In the genomic region with DNA sequence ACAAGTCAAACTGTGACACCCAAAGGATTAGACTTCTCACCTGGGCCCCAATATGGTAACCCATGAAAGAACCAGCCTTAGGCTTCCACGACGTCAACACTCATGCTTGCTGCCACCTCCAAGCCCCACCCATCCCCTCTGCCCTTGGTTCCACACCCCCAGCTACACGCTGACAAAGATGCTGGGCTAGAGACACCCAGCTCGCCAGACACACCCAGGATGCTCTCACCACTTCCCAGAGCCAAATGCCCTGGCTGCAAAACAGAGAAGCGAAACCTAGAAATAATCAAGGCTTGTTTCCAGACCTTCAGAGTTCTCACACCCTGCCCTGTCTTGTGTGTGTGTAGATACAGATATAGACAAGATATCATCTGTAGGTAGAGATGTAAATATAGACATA, we compare ENCODE assay signal across 11 cellular contexts. TPM values are rescaled to one million over a fixed set of nuclear protein-coding genes. Genes with fewer than 3 reads are reported as not detected.
DNase-seq lines count a peak whose midpoint lies in the region; ATAC-seq and TF ChIP-seq lines count a peak whose summit lies in the region.
"Had no signal": no experiment of that assay in that cellular context is flagged by ENCODE, and none has a peak within 500 bp of the region (broad histone marks: within the 10 kb centered on the region; RNA-seq: fewer than 3 reads in every experiment).

No MANE protein-coding gene starts in this region.

- ATAC-seq in IMR-90 (ENCODE audit: low read depth), result no peak
- peak; percentile 97 for ATAC-seq in activated CD8-positive, alpha-beta T cell treated with anti-CD3 and anti-CD28 coated beads, Interleukin-2, amount 10 ng/mL, durations not matched to agents 7 days and 5 days
- peak; percentile 20 for ATAC-seq in mucosa of descending colon
- ATAC-seq in HG03135 (IDR thresholded peaks at IDR 0.05; ENCODE audit: unreplicated experiment), result no peak

- no peaks in the 10 kb centered on the region; the same call in none of the 2 replicates for H3K4me1 ChIP-seq in IMR-90 (ENCODE audit: control insufficient read depth, insufficient read depth, low read length)
- H3K4me1 ChIP-seq in mucosa of descending colon (ENCODE audit: low read depth), result no peaks in the 10 kb centered on the region

- no peak overlapping the region for H3K56ac ChIP-seq in IMR-90 (ENCODE audit: extremely low read depth, insufficient read depth, low read length)

- H3K14ac ChIP-seq in IMR-90 (replicated peaks; ENCODE audit: low read depth, low read length), result no peak overlapping the region; the same call in 1 of the 2 replicates

- no peak overlapping the region for H3K4ac ChIP-seq in IMR-90 (ENCODE audit: low read depth, low read length)

- no TSS peak for BruUV-seq in IMR-90 (replicated peaks; lab: Mats Ljungman, UMichigan)

- no peak for TF ChIP-seq CTCF in GM12865 (IDR thresholded peaks at IDR 0.05; ENCODE audit: insufficient read depth, low read depth, low read length, missing control alignments)
- no peak for TF ChIP-seq CTCF in IMR-90 (conservative IDR thresholded peaks at IDR 0.05; ENCODE audit: low read depth, low read length)
- TF ChIP-seq CTCF in mucosa of descending colon (IDR thresholded peaks at IDR 0.05), result no peak

- H3K27me3 ChIP-seq in IMR-90 (ENCODE audit: control insufficient read depth, insufficient read depth, low read length), result no peaks in the 10 kb centered on the region

- no peaks in the 10 kb centered on the region for H3K9me1 ChIP-seq in IMR-90 (ENCODE audit: insufficient read depth, low read length)

- H3K79me1 ChIP-seq in IMR-90 (ENCODE audit: low read depth in 1 of 2, low read length in 2 of 2), result no peaks in the 10 kb centered on the region

- H3K36me3 Mint-ChIP-seq in activated CD8-positive, alpha-beta T cell treated with anti-CD3 and anti-CD28 coated beads, Interleukin-2, amount 10 ng/mL, durations not matched to agents 7 days and 5 days (ENCODE audit: low read depth), result peaks cover 8% of the 10 kb centered on the region

- no peak overlapping the region for H3K18ac ChIP-seq in IMR-90 (ENCODE audit: low read depth, low read length)

- peak overlapping the region; percentile 69; the same call in 1 of the 2 replicates for H2BK20ac ChIP-seq in IMR-90 (ENCODE audit: low read depth, low read length)

- H3K23ac ChIP-seq in IMR-90 (ENCODE audit: low read depth, low read length), result no peak overlapping the region

- H4K5ac ChIP-seq in IMR-90 (ENCODE audit: low read depth, low read length), result no peak overlapping the region

- H2BK120ac ChIP-seq in IMR-90 (ENCODE audit: low read depth, low read length), result peak overlapping the region; percentile 5

- H2AK5ac ChIP-seq in IMR-90 (ENCODE audit: low read depth, low read length), result 0 out of 2 replicates have a peak overlapping the region, but pooled peaks have one; percentile 17

- H4K91ac ChIP-seq in IMR-90 (ENCODE audit: insufficient read depth, low read depth, low read length), result no peak overlapping the region

- H3K4me3 Mint-ChIP-seq in activated CD8-positive, alpha-beta T cell treated with anti-CD3 and anti-CD28 coated beads, Interleukin-2, amount 10 ng/mL, durations not matched to agents 7 days and 5 days, result peak overlapping the region; percentile 7

- no peak for TF ChIP-seq POLR2A in IMR-90 (IDR thresholded peaks at IDR 0.05; ENCODE audit: low read depth, low read length)

- no peak overlapping the region for H2AK9ac ChIP-seq in IMR-90 (replicated peaks; ENCODE audit: low read depth, low read length, poor library complexity)

- peaks cover 5% of the 10 kb centered on the region for H3K27me3 Mint-ChIP-seq in activated CD8-positive, alpha-beta T cell treated with anti-CD3 and anti-CD28 coated beads, Interleukin-2, amount 10 ng/mL, durations not matched to agents 7 days and 5 days (ENCODE audit: low read depth)

- TF ChIP-seq RAD21 in IMR-90 (IDR thresholded peaks at IDR 0.05; ENCODE audit: low read length), result no peak

- H3K27ac ChIP-seq in IMR-90 (ENCODE audit: insufficient read depth, low read length), result no peak overlapping the region

- H3K4me3 ChIP-seq in GM12865 (ENCODE audit: low read depth, low read length) (no peak overlapping the region), IMR-90 (ENCODE audit: insufficient read depth, low read depth, low read length) (no peak overlapping the region), mucosa of descending colon (no peak overlapping the region)

- H3K9me3 Mint-ChIP-seq in activated CD8-positive, alpha-beta T cell treated with anti-CD3 and anti-CD28 coated beads, Interleukin-2, amount 10 ng/mL, durations not matched to agents 7 days and 5 days (ENCODE audit: insufficient read depth), result no peaks in the 10 kb centered on the region

- H2BK5ac ChIP-seq in IMR-90 (ENCODE audit: low read depth, low read length, poor library complexity, severe bottlenecking), result no peak overlapping the region

- no peak overlapping the region for H3K4me2 ChIP-seq in IMR-90 (ENCODE audit: low read depth, low read length)

- no peak overlapping the region for H2AFZ ChIP-seq in IMR-90 (replicated peaks; ENCODE audit: low read length, poor library complexity)

- no peak overlapping the region for H3K9ac ChIP-seq in IMR-90 (ENCODE audit: low read depth, low read length)

- no CpG with 5 or more reads among the region's 5 CpGs for WGBS in IMR-90 (ENCODE audit: extremely low coverage in 2 of 2, insufficient read length in 1 of 2), 2 experiments

- in situ Hi-C loops in IMR-90 (cut with MboI; ENCODE audit: low sequenced_read_pairs), result no loop called here

- dilution Hi-C loops in IMR-90 (cut with HindIII; ENCODE audit: low sequenced_read_pairs, unreplicated experiment), result no loop called here

- CTCF ChIA-PET in IMR-90 (lab: Yijun Ruan, JAX), result no interaction called here
- CTCF ChIA-PET in activated CD8-positive, alpha-beta T cell treated with anti-CD3 and anti-CD28 coated beads, Interleukin-2, amount 10 ng/mL, durations not matched to agents 7 days and 5 days (lab: Charles Lee), result interaction anchor here (1.2 kb wide), 1 partner anchor 112 kb away, joined by 4 read pairs; no protein-coding TSS in a partner anchor

- no peak overlapping the region for H4K8ac ChIP-seq in IMR-90 (ENCODE audit: low read depth in 2 of 2, low read length in 2 of 2)

- H3K9me3 ChIP-seq in IMR-90 (ENCODE audit: control insufficient read depth, insufficient read depth, low read length) (peaks cover 11% of the 10 kb centered on the region), mucosa of descending colon (no peaks in the 10 kb centered on the region)

- H3K36me3 ChIP-seq in IMR-90 (ENCODE audit: control insufficient read depth, insufficient read depth, low read length) (no peaks in the 10 kb centered on the region), mucosa of descending colon (ENCODE audit: low read depth) (no peaks in the 10 kb centered on the region)

- no peaks in the 10 kb centered on the region for H4K20me1 ChIP-seq in IMR-90 (ENCODE audit: insufficient read depth, low read length)

- DNase-seq in GM12865 (ENCODE audit: low read depth) (peak; percentile 61), IMR-90 (no peak), mucosa of descending colon (no peak), dermis blood vessel endothelial cell (no peak)
- peak; percentile 81 for DNase-seq in activated CD8-positive, alpha-beta T cell treated with anti-CD3 and anti-CD28 coated beads, Interleukin-2, amount 10 ng/mL, durations not matched to agents 7 days and 5 days
- no peak for DNase-seq in effector CD8-positive, alpha-beta T cell (lab: John Stamatoyannopoulos, UW)
- DNase-seq: DMS79 treated with DMSO at 0.1 percent for 48 hours; kidney glomerular epithelial cell; NCI-H446; stimulated activated CD4-positive, alpha-beta T cell treated with anti-CD3 and anti-CD28 coated beads, Interleukin-2, amount 100 ng/mL, for 48 hours had no signal

- POLR2A ChIA-PET in IMR-90 (lab: Charles Lee; ENCODE audit: unreplicated experiment), result no interaction called here
- POLR2A ChIA-PET in activated CD8-positive, alpha-beta T cell treated with anti-CD3 and anti-CD28 coated beads, Interleukin-2, amount 10 ng/mL, durations not matched to agents 7 days and 5 days (lab: Charles Lee), result no interaction called here

- H3K27ac Mint-ChIP-seq in activated CD8-positive, alpha-beta T cell treated with anti-CD3 and anti-CD28 coated beads, Interleukin-2, amount 10 ng/mL, durations not matched to agents 7 days and 5 days, result peak overlapping the region; percentile 85

- no peak overlapping the region for H2BK15ac ChIP-seq in IMR-90 (ENCODE audit: low read depth, low read length)

- intact Hi-C loops in IMR-90 (cut with micrococcal nuclease), result no loop called here
- intact Hi-C loops in mucosa of descending colon (cut with DNase I, micrococcal nuclease), result no loop called here

- H3K4me1 Mint-ChIP-seq in activated CD8-positive, alpha-beta T cell treated with anti-CD3 and anti-CD28 coated beads, Interleukin-2, amount 10 ng/mL, durations not matched to agents 7 days and 5 days (ENCODE audit: low read depth), result peaks cover 30% of the 10 kb centered on the region

TF ChIP-seq in IMR-90, 13 proteins besides CTCF, POLR2A, EP300 and RAD21 (continues in another document):
- no peak for TF ChIP-seq MXI1 (IDR thresholded peaks at IDR 0.05; ENCODE audit: borderline replicate concordance, low read depth, low read length)
- TF ChIP-seq RFX5 (IDR thresholded peaks at IDR 0.05; ENCODE audit: low read depth, low read length), result no peak
- no peak for TF ChIP-seq RCOR1 (IDR thresholded peaks at IDR 0.05; ENCODE audit: insufficient replicate concordance, low read length)
- TF ChIP-seq NFE2L2 (IDR thresholded peaks at IDR 0.05; ENCODE audit: low read depth, low read length), result no peak
- TF ChIP-seq, protein P1, sequence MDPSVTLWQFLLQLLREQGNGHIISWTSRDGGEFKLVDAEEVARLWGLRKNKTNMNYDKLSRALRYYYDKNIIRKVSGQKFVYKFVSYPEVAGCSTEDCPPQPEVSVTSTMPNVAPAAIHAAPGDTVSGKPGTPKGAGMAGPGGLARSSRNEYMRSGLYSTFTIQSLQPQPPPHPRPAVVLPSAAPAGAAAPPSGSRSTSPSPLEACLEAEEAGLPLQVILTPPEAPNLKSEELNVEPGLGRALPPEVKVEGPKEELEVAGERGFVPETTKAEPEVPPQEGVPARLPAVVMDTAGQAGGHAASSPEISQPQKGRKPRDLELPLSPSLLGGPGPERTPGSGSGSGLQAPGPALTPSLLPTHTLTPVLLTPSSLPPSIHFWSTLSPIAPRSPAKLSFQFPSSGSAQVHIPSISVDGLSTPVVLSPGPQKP (IDR thresholded peaks at IDR 0.05; ENCODE audit: borderline replicate concordance, low read depth, low read length), result no peak
- TF ChIP-seq BHLHE40 (IDR thresholded peaks at IDR 0.05; ENCODE audit: low read depth, low read length), result no peak
- no peak for TF ChIP-seq FOS (IDR thresholded peaks at IDR 0.05; ENCODE audit: low read depth, low read length)
- TF ChIP-seq CHD1 (IDR thresholded peaks at IDR 0.05; ENCODE audit: low read depth, low read length), result no peak

RNA-seq across cellular contexts. Expression of gene ADCY9, which starts 26.0 kb away (rescaled TPM):
- total RNA-seq in IMR-90 (2012; rRNA removed) (5.4 and 5.6 TPM in 2 replicates), mucosa of descending colon (10 to 100 TPM; 30.0 to 50.8 (median 41.8) TPM), dermis blood vessel endothelial cell (18.5 and 19.4 TPM in 2 replicates)
- polyA plus RNA-seq in IMR-90 (2012; rRNA removed), result 12.5 and 13.5 TPM in 2 replicates
- polyA plus RNA-seq in IMR-90 (2012; cell fraction: cytosol; rRNA removed), result 7.6 and 15.1 TPM in 2 replicates
- 16.3 and 19.4 TPM in 2 replicates for polyA plus RNA-seq in IMR-90 (2012; cell fraction: nucleus; rRNA removed; ENCODE audit: low replicate concordance)
- 1 to 10 TPM; 6.2 to 6.3 TPM for total RNA-seq in activated CD8-positive, alpha-beta T cell treated with anti-CD3 and anti-CD28 coated beads, Interleukin-2, amount 10 ng/mL, durations not matched to agents 7 days and 5 days

Comparison
In these comparisons a context has a peak if more than half of its experiments do, and no peak if none do; other contexts are left out.
1. DNase-seq: peak in GM12865 (single experiment) and activated CD8-positive, alpha-beta T cell treated with anti-CD3 and anti-CD28 coated beads, Interleukin-2, amount 10 ng/mL, durations not matched to agents 7 days and 5 days (single experiment); none in IMR-90 (single experiment), mucosa of descending colon (0 of 3), effector CD8-positive, alpha-beta T cell (single experiment) and dermis blood vessel endothelial cell (single experiment).
2. ATAC-seq: peak in activated CD8-positive, alpha-beta T cell treated with anti-CD3 and anti-CD28 coated beads, Interleukin-2, amount 10 ng/mL, durations not matched to agents 7 days and 5 days (single experiment) and mucosa of descending colon (single experiment); none in IMR-90 (single experiment) and HG03135 (single experiment).